Comparison of ENCODE assay signal across 8 cellular contexts in genomic region chr6:34982424-34982852, GRCh38.
DNase-seq lines count a peak whose midpoint lies in the region; ATAC-seq, FAIRE-seq and TF ChIP-seq lines count a peak whose summit lies in the region.

No MANE protein-coding gene starts in this region.

- no peak overlapping the region for H3K27ac Mint-ChIP-seq in activated CD8-positive, alpha-beta T cell treated with anti-CD3 and anti-CD28 coated beads, Interleukin-2, amount 10 ng/mL, durations not matched to agents 7 days and 5 days

- H3K36me3 ChIP-seq in HCT116 (ENCODE audit: control insufficient read depth in 1 of 2, insufficient read depth in 2 of 2, low read length in 2 of 2): peaks cover 4 to 14% of the 10 kb centered on the region in 2 experiments; a peak in 2 of 4 replicates
- H3K36me3 ChIP-seq in adipocyte (ENCODE audit: control insufficient read depth, insufficient read depth, low read length, severe bottlenecking): peaks cover 18% of the 10 kb centered on the region
- H3K36me3 ChIP-seq in kidney (ENCODE audit: control insufficient read depth in 1 of 2, insufficient read depth in 2 of 2, low read length in 2 of 2): peaks cover 14 to 20% of the 10 kb centered on the region in 2 donors
- peaks cover 30 to 66% (median 58%) of the 10 kb centered on the region in 4 donors for H3K36me3 ChIP-seq in stomach

- H3K79me2 ChIP-seq in HCT116 (ENCODE audit: insufficient read depth, low read length): no peaks in the 10 kb centered on the region

- CTCF ChIA-PET in AG04449 (lab: Yijun Ruan, JAX) (interaction anchor here (0.9 to 12.4 kb wide), 10 partner anchors 9 to 258 kb away, joined by 3 to 309 read pairs (median 48); partner anchors contain the start of gene TCP11), HCT116 (lab: Charles Lee) (no interaction called here)
- CTCF ChIA-PET in activated CD8-positive, alpha-beta T cell treated with anti-CD3 and anti-CD28 coated beads, Interleukin-2, amount 10 ng/mL, durations not matched to agents 7 days and 5 days (lab: Charles Lee): interaction anchor here (0.9 kb wide), 1 partner anchor 66 kb away, joined by 3 read pairs; no protein-coding TSS in a partner anchor

- H3K9ac ChIP-seq in HCT116 (ENCODE audit: low read length) (no peak overlapping the region), adipocyte (ENCODE audit: low read length) (no peak overlapping the region), kidney (ENCODE audit: low read length in 2 of 2) (no peak overlapping the region)

- POLR2A ChIA-PET in AG04449 (lab: Yijun Ruan, JAX): no interaction called here
- POLR2A ChIA-PET in HCT116 (lab: Charles Lee): no interaction called here
- POLR2A ChIA-PET in activated CD8-positive, alpha-beta T cell treated with anti-CD3 and anti-CD28 coated beads, Interleukin-2, amount 10 ng/mL, durations not matched to agents 7 days and 5 days (lab: Charles Lee): no interaction called here

- WGBS in stomach, 5 donors: 75 to 84% (median 79%) methylated on average over 11 of the region's 11 CpGs

- no TSS peak for BruUV-seq in HCT116 (replicated peaks; lab: Mats Ljungman, UMichigan)

- TF ChIP-seq CTCF in AG04449 (IDR thresholded peaks at IDR 0.05; ENCODE audit: insufficient read depth, low read length, missing control alignments) (peak; percentile 39), HCT116 (IDR thresholded peaks at IDR 0.05 in 2 of 3, conservative IDR thresholded peaks at IDR 0.05 in 1 of 3; ENCODE audit: borderline replicate concordance in 1 of 3, insufficient read depth in 1 of 3, low read depth in 2 of 3, low read length in 2 of 3) (peak; percentile 6 to 31 (median 31); a peak in 2 of 6 replicates), kidney (IDR thresholded peaks at IDR 0.05; ENCODE audit: borderline replicate concordance, extremely low read depth, insufficient read depth) (peak; percentile 23), stomach (IDR thresholded peaks at IDR 0.05) (no peak)

- H3K4me3 Mint-ChIP-seq in activated CD8-positive, alpha-beta T cell treated with anti-CD3 and anti-CD28 coated beads, Interleukin-2, amount 10 ng/mL, durations not matched to agents 7 days and 5 days: no peak overlapping the region

- no peaks in the 10 kb centered on the region for H3K27me3 Mint-ChIP-seq in activated CD8-positive, alpha-beta T cell treated with anti-CD3 and anti-CD28 coated beads, Interleukin-2, amount 10 ng/mL, durations not matched to agents 7 days and 5 days (ENCODE audit: low read depth)

- RAD21 ChIA-PET in HCT116 (lab: Charles Lee; ENCODE audit: low non-redundant PET in 1 of 2, low total read pairs in 2 of 2, uncharacterized antibody in 2 of 2, unreplicated experiment in 2 of 2): no interaction called here

- no peaks in the 10 kb centered on the region for H3K9me3 Mint-ChIP-seq in activated CD8-positive, alpha-beta T cell treated with anti-CD3 and anti-CD28 coated beads, Interleukin-2, amount 10 ng/mL, durations not matched to agents 7 days and 5 days (ENCODE audit: insufficient read depth)

- no peaks in the 10 kb centered on the region for H3K36me3 Mint-ChIP-seq in activated CD8-positive, alpha-beta T cell treated with anti-CD3 and anti-CD28 coated beads, Interleukin-2, amount 10 ng/mL, durations not matched to agents 7 days and 5 days (ENCODE audit: low read depth)

- TF ChIP-seq EP300 in stomach (IDR thresholded peaks at IDR 0.05): no peak

- H3K4me1 Mint-ChIP-seq in activated CD8-positive, alpha-beta T cell treated with anti-CD3 and anti-CD28 coated beads, Interleukin-2, amount 10 ng/mL, durations not matched to agents 7 days and 5 days (ENCODE audit: low read depth): no peaks in the 10 kb centered on the region

- H2AFZ ChIP-seq in HCT116 (ENCODE audit: low read depth, low read length, poor library complexity, severe bottlenecking): no peak overlapping the region

- intact Hi-C loops in HCT116 (cut with micrococcal nuclease) (no loop called here), kidney (cut with DNase I) (no loop called here), stomach (cut with DNase I; ENCODE audit: low total_unique reads) (loop anchor here (10.0 kb wide), 1 partner anchor 262 kb away; no protein-coding TSS in a partner anchor)

- H3K27me3 ChIP-seq in HCT116 (ENCODE audit: insufficient read depth, low read length) (no peaks in the 10 kb centered on the region), adipocyte (replicated peaks; ENCODE audit: control insufficient read depth, insufficient read depth, low read length) (no peaks in the 10 kb centered on the region), stomach (no peaks in the 10 kb centered on the region)

- H3K4me1 ChIP-seq in HCT116 (ENCODE audit: control insufficient read depth in 1 of 2, insufficient read depth in 2 of 2, low read length in 2 of 2): peaks cover 0 to 7% of the 10 kb centered on the region in 2 experiments; a peak in 2 of 4 replicates
- H3K4me1 ChIP-seq in adipocyte (ENCODE audit: control insufficient read depth, insufficient read depth, low read length): peaks cover 7% of the 10 kb centered on the region
- peaks cover 0 to 5% of the 10 kb centered on the region in 2 donors for H3K4me1 ChIP-seq in kidney (ENCODE audit: control insufficient read depth in 1 of 2, insufficient read depth in 1 of 2, low read depth in 1 of 2, low read length in 2 of 2)
- peaks cover 0 to 12% (median 5%) of the 10 kb centered on the region in 4 donors for H3K4me1 ChIP-seq in stomach

- H3K9me3 ChIP-seq in HCT116 (ENCODE audit: control insufficient read depth in 1 of 2, insufficient read depth in 1 of 2, low read depth in 1 of 2, low read length in 2 of 2) (no peaks in the 10 kb centered on the region), adipocyte (ENCODE audit: control insufficient read depth, low read length) (no peaks in the 10 kb centered on the region), kidney (ENCODE audit: control insufficient read depth in 1 of 2, low read length in 2 of 2) (no peaks in the 10 kb centered on the region), stomach (no peaks in the 10 kb centered on the region)

- TF ChIP-seq RAD21 in HCT116 (IDR thresholded peaks at IDR 0.05; ENCODE audit: low read depth): peak; percentile 24; the same call in 1 of the 2 replicates

- TF ChIP-seq POLR2A in HCT116 (IDR thresholded peaks at IDR 0.05; ENCODE audit: borderline replicate concordance, extremely low read depth, insufficient read depth, insufficient read length) (no peak), stomach (IDR thresholded peaks at IDR 0.05) (no peak)

- no peaks in the 10 kb centered on the region for H3K9me2 ChIP-seq in HCT116 (ENCODE audit: insufficient read depth)

- H3K27ac ChIP-seq in HCT116 (ENCODE audit: low read depth, low read length): no peak overlapping the region
- H3K27ac ChIP-seq in kidney (ENCODE audit: low read depth in 2 of 2, low read length in 2 of 2): no peak overlapping the region
- no peak overlapping the region for H3K27ac ChIP-seq in stomach

- FAIRE-seq in kidney (lab: Jason Lieb, UNC): no peak

- no peak for DNase-seq in AG04449 (ENCODE audit: low read depth, low spot score)
- DNase-seq in HCT116 (ENCODE audit: low read depth, low spot score): no peak
- peak; percentile 39 for DNase-seq in adipocyte (ENCODE audit: low read depth)
- no peak for DNase-seq in kidney
- no peak for DNase-seq in activated CD8-positive, alpha-beta T cell treated with anti-CD3 and anti-CD28 coated beads, Interleukin-2, amount 10 ng/mL, durations not matched to agents 7 days and 5 days
- DNase-seq in stomach: no peak
- DNase-seq in SW480 (ENCODE audit: low spot score): no peak

- H3K4me3 ChIP-seq in AG04449 (ENCODE audit: low read depth, low read length) (no peak overlapping the region), HCT116 (replicated peaks in 1 of 2; ENCODE audit: low read depth in 1 of 2, low read length in 2 of 2) (no peak overlapping the region), adipocyte (ENCODE audit: low read length) (no peak overlapping the region), kidney (ENCODE audit: low read length in 2 of 2) (no peak overlapping the region), stomach (no peak overlapping the region)

- ATAC-seq in HCT116 (peak; percentile 79), GM21529 (IDR thresholded peaks at IDR 0.05; ENCODE audit: unreplicated experiment) (no peak)
- ATAC-seq in activated CD8-positive, alpha-beta T cell treated with anti-CD3 and anti-CD28 coated beads, Interleukin-2, amount 10 ng/mL, durations not matched to agents 7 days and 5 days: no peak

- no peak overlapping the region for H3K4me2 ChIP-seq in HCT116 (ENCODE audit: low read length)

- H4K20me1 ChIP-seq in HCT116 (ENCODE audit: insufficient read depth): no peaks in the 10 kb centered on the region

TF ChIP-seq in HCT116, 20 proteins besides CTCF, POLR2A, EP300 and RAD21:
- TF ChIP-seq, protein P1, sequence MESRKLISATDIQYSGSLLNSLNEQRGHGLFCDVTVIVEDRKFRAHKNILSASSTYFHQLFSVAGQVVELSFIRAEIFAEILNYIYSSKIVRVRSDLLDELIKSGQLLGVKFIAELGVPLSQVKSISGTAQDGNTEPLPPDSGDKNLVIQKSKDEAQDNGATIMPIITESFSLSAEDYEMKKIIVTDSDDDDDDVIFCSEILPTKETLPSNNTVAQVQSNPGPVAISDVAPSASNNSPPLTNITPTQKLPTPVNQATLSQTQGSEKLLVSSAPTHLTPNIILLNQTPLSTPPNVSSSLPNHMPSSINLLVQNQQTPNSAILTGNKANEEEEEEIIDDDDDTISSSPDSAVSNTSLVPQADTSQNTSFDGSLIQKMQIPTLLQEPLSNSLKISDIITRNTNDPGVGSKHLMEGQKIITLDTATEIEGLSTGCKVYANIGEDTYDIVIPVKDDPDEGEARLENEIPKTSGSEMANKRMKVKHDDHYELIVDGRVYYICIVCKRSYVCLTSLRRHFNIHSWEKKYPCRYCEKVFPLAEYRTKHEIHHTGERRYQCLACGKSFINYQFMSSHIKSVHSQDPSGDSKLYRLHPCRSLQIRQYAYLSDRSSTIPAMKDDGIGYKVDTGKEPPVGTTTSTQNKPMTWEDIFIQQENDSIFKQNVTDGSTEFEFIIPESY (IDR thresholded peaks at IDR 0.05; ENCODE audit: extremely low read depth, insufficient replicate concordance, low read length): no peak
- no peak for TF ChIP-seq SP1 (IDR thresholded peaks at IDR 0.05; ENCODE audit: low read depth)
- no peak for TF ChIP-seq EGR1 (IDR thresholded peaks at IDR 0.05; ENCODE audit: low read depth)
- no peak for TF ChIP-seq CBX3 (IDR thresholded peaks at IDR 0.05; ENCODE audit: low read depth)
- no peak for TF ChIP-seq ZFX (IDR thresholded peaks at IDR 0.05)
- TF ChIP-seq ZNF274 (IDR thresholded peaks at IDR 0.05; ENCODE audit: low read depth, low read length): no peak
- no peak for TF ChIP-seq YY1 (IDR thresholded peaks at IDR 0.05; ENCODE audit: extremely low read depth, insufficient replicate concordance, low read depth, low read length)
TF ChIP-seq in HCT116: peak in this region for 0.

Comparison
In these comparisons a context has a peak if more than half of its experiments do, and no peak if none do; other contexts are left out.
1. CTCF ChIP-seq: peak in AG04449 (single experiment), HCT116 (3 of 3) and kidney (single experiment); none in stomach (0 of 7).